Comparison of ENCODE assay signal across 15 cellular contexts in genomic region chr17:17525331-17525730, GRCh38.
"Had no signal": no experiment of that assay in that cellular context is flagged by ENCODE, and none has a peak within 500 bp of the region (broad histone marks: within the 10 kb centered on the region; RNA-seq: fewer than 3 reads in every experiment).

No MANE protein-coding gene starts in this region.

- H3K9me3 Mint-ChIP-seq: activated naive CD4-positive, alpha-beta T cell treated with anti-CD3 and anti-CD28 coated beads, Interleukin-2, amount 50 U/mL, for 72 hours; activated T-helper 2 cell treated with anti-CD3 and anti-CD28 coated beads, Interferon-gamma antibody, Interleukin-2, Interleukin-4, amounts not matched to agents 10 μg/mL and 5 μg/mL and 100 μg/mL, durations not matched to agents 14 hours and 24 hours and 36 hours; dendritic cell treated with granulocyte-macrophage colony-stimulating factor and Interleukin-4, amounts not matched to agents 40 ng/mL and 50 ng/mL, for 4 days; memory B cell; stimulated activated memory B cell treated with anti-CD40 and anti-IgM and Interleukin-4, amounts not matched to agents 10 μg/mL and 1 μg/mL and 100 μg/mL, for 72 hours had no signal

- H3K4me3 Mint-ChIP-seq: dendritic cell treated with granulocyte-macrophage colony-stimulating factor and Interleukin-4, amounts not matched to agents 40 ng/mL and 50 ng/mL, for 4 days; endodermal cell; memory B cell; nephron progenitor cell; stimulated activated memory B cell treated with anti-CD40 and anti-IgM and Interleukin-4, amounts not matched to agents 10 μg/mL and 1 μg/mL and 100 μg/mL, for 72 hours had no signal

- H3K9me3 ChIP-seq: ovary, transverse colon had no signal

- H3K36me3 ChIP-seq: brain microvascular endothelial cell, ovary, transverse colon had no signal

- H3K27ac Mint-ChIP-seq: activated naive CD4-positive, alpha-beta T cell treated with anti-CD3 and anti-CD28 coated beads, Interleukin-2, amount 50 U/mL, for 72 hours; activated T-helper 2 cell treated with anti-CD3 and anti-CD28 coated beads, Interferon-gamma antibody, Interleukin-2, Interleukin-4, amounts not matched to agents 10 μg/mL and 5 μg/mL and 100 μg/mL, durations not matched to agents 14 hours and 24 hours and 36 hours; dendritic cell treated with granulocyte-macrophage colony-stimulating factor and Interleukin-4, amounts not matched to agents 40 ng/mL and 50 ng/mL, for 4 days; endodermal cell; memory B cell; nephron progenitor cell; stimulated activated memory B cell treated with anti-CD40 and anti-IgM and Interleukin-4, amounts not matched to agents 10 μg/mL and 1 μg/mL and 100 μg/mL, for 72 hours had no signal

- ATAC-seq: activated CD4-positive, CD25-positive, alpha-beta regulatory T cell treated with anti-CD3 and anti-CD28 coated beads, Interleukin-2, amount 50 U/mL, for 24 hours; activated naive CD4-positive, alpha-beta T cell treated with anti-CD3 and anti-CD28 coated beads, Interleukin-2, amount 50 U/mL, for 72 hours; stimulated activated memory B cell treated with anti-CD40 and anti-IgM and Interleukin-4, amounts not matched to agents 10 μg/mL and 1 μg/mL and 100 μg/mL, for 72 hours had no signal

- H3K27me3 Mint-ChIP-seq: dendritic cell treated with granulocyte-macrophage colony-stimulating factor and Interleukin-4, amounts not matched to agents 40 ng/mL and 50 ng/mL, for 4 days; memory B cell; stimulated activated memory B cell treated with anti-CD40 and anti-IgM and Interleukin-4, amounts not matched to agents 10 μg/mL and 1 μg/mL and 100 μg/mL, for 72 hours had no signal

- DNase-seq: amygdala, brain microvascular endothelial cell, cerebellar nuclear complex, endodermal cell, nephron progenitor cell, substantia nigra, transverse colon had no signal

- H3K27ac ChIP-seq: brain microvascular endothelial cell, ovary, skin epidermis had no signal

- H3K36me3 Mint-ChIP-seq: activated naive CD4-positive, alpha-beta T cell treated with anti-CD3 and anti-CD28 coated beads, Interleukin-2, amount 50 U/mL, for 72 hours; stimulated activated memory B cell treated with anti-CD40 and anti-IgM and Interleukin-4, amounts not matched to agents 10 μg/mL and 1 μg/mL and 100 μg/mL, for 72 hours had no signal

- H3K4me3 ChIP-seq: ovary, skin epidermis, transverse colon had no signal

- H3K4me1 Mint-ChIP-seq: memory B cell; stimulated activated memory B cell treated with anti-CD40 and anti-IgM and Interleukin-4, amounts not matched to agents 10 μg/mL and 1 μg/mL and 100 μg/mL, for 72 hours had no signal

- H3K27me3 ChIP-seq: brain microvascular endothelial cell, ovary, transverse colon had no signal
